In genomic region chr2:217950401-217950871, GRCh38 we compare ENCODE assay signal across 1 cellular context.
TF ChIP-seq lines count a peak whose summit lies in the region.

No MANE protein-coding gene starts in this region.

TF ChIP-seq in IMR-90, 13 proteins besides CTCF, POLR2A, EP300 and RAD21 (continued from another document):
- TF ChIP-seq MAZ (IDR thresholded peaks at IDR 0.05; ENCODE audit: borderline replicate concordance, low read depth, low read length) (no peak), RFX5 (IDR thresholded peaks at IDR 0.05; ENCODE audit: low read depth, low read length) (no peak), FOS (IDR thresholded peaks at IDR 0.05; ENCODE audit: low read depth, low read length) (no peak), MAFK (IDR thresholded peaks at IDR 0.05; ENCODE audit: low read depth, low read length) (no peak), CEBPB (IDR thresholded peaks at IDR 0.05; ENCODE audit: low read depth, low read length) (no peak), SMC3 (IDR thresholded peaks at IDR 0.05; ENCODE audit: low read depth, low read length) (no peak), USF2 (IDR thresholded peaks at IDR 0.05; ENCODE audit: low read depth, low read length) (no peak), NFE2L2 (IDR thresholded peaks at IDR 0.05; ENCODE audit: low read depth, low read length) (no peak), MXI1 (IDR thresholded peaks at IDR 0.05; ENCODE audit: borderline replicate concordance, low read depth, low read length) (no peak), BHLHE40 (IDR thresholded peaks at IDR 0.05; ENCODE audit: low read depth, low read length) (no peak)
